In the genomic region with DNA sequence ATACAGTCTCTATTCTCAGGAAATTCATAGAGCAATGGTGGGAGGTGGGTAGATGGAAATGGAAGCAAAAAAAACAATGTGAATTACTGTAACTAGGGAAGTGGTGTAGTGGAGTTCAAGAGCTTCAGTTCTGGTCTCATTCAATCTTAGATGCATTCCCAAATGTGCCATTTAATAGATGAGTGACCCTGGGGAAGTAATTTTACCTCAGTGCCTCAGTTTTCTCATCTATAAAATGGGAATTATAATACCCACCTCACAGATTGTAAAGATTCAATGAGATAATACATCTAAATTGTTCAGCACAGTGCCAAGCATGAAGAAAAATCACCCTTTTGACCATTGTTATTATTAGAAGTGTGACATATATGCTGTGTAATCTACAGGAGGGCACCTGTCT, we compare ENCODE assay signal across 11 cellular contexts.
"Had no signal": no experiment of that assay in that cellular context is flagged by ENCODE, and none has a peak within 500 bp of the region (broad histone marks: within the 10 kb centered on the region; RNA-seq: fewer than 3 reads in every experiment).

No MANE protein-coding gene starts in this region.

- H3K27ac Mint-ChIP-seq: GM23338, H9, HFFc6 had no signal

- H3K4me3 Mint-ChIP-seq: GM23338, H9, HFFc6 had no signal

- H3K4me3 ChIP-seq: GM23248, GM23338, HAP-1 had no signal

- ATAC-seq: GM23338, HCT116 had no signal

- H2AFZ ChIP-seq: GM23248, GM23338 had no signal

- DNase-seq: GM23248, GOT3, H7, H9, HCEC 1CT, HFFc6 had no signal

- FAIRE-seq: H1, H54 had no signal

- H3K36me3 ChIP-seq: HAP-1 had no signal

- H3K27ac ChIP-seq: GM23248 had no signal

- H3K4me1 Mint-ChIP-seq: GM23338, H9 had no signal

- H3K4me1 ChIP-seq: HAP-1 had no signal

- H3K9ac ChIP-seq: GM23248 had no signal

- H3K4me2 ChIP-seq: GM23338 had no signal

- H3K9me3 ChIP-seq: HAP-1 had no signal
